Comparison of ENCODE assay signal across 22 cellular contexts in genomic region chr12:8906781-8907180, GRCh38.
"Had no signal": no experiment of that assay in that cellular context is flagged by ENCODE, and none has a peak within 500 bp of the region (broad histone marks: within the 10 kb centered on the region; RNA-seq: fewer than 3 reads in every experiment).

No MANE protein-coding gene starts in this region.

- H3K27ac ChIP-seq: body of pancreas, thyroid gland, vagina had no signal

- H3K4me1 ChIP-seq: body of pancreas, thyroid gland, vagina had no signal

- H3K27ac Mint-ChIP-seq: activated naive CD8-positive, alpha-beta T cell; activated T-cell treated with anti-CD3 and anti-CD28 coated beads, Interleukin-2, amount 50 U/mL, for 72 hours; stimulated activated memory B cell treated with anti-CD40 and anti-IgM and Interleukin-4, amounts not matched to agents 10 μg/mL and 1 μg/mL and 100 μg/mL, for 72 hours had no signal

- H3K27me3 ChIP-seq: body of pancreas, thyroid gland, vagina had no signal

- H3K36me3 ChIP-seq: thyroid gland, vagina had no signal

- H3K36me3 Mint-ChIP-seq: activated naive CD8-positive, alpha-beta T cell had no signal

- ATAC-seq: activated T-cell treated with anti-CD3 and anti-CD28 coated beads, Interleukin-2, amount 50 U/mL, for 72 hours; body of pancreas; left lobe of liver; mucosa of descending colon; naive thymus-derived CD4-positive, alpha-beta T cell; stimulated activated memory B cell treated with anti-CD40 and anti-IgM and Interleukin-4, amounts not matched to agents 10 μg/mL and 1 μg/mL and 100 μg/mL, for 72 hours had no signal

- DNase-seq: activated CD4-positive, alpha-beta T cell treated with anti-CD3 and anti-CD28 coated beads for 48 hours; activated CD8-positive, alpha-beta memory T cell treated with anti-CD3 and anti-CD28 coated beads, Interleukin-2, amount 50 U/mL, for 48 hours; activated gamma-delta T cell treated with Interleukin-2 at 50 U/mL for 16 hours; activated T-cell treated with anti-CD3 and anti-CD28 coated beads, Interleukin-2, amount 50 U/mL, for 72 hours; amniotic stem cell; body of pancreas; cortex of kidney; effector CD4-positive, alpha-beta T cell; foreskin fibroblast; islet precursor cell; mammary epithelial cell; mucosa of descending colon; naive thymus-derived CD4-positive, alpha-beta T cell; posterior cingulate gyrus; retina; stimulated activated CD4-positive, alpha-beta T cell treated with anti-CD3 and anti-CD28 coated beads, Interleukin-2, amount 100 ng/mL, for 48 hours; T-helper 2 cell had no signal

- H3K9me3 Mint-ChIP-seq: activated T-cell treated with anti-CD3 and anti-CD28 coated beads, Interleukin-2, amount 50 U/mL, for 72 hours; naive thymus-derived CD4-positive, alpha-beta T cell had no signal

- H3K9me3 ChIP-seq: body of pancreas, mucosa of descending colon, thyroid gland, vagina had no signal

- H3K27me3 Mint-ChIP-seq: activated naive CD8-positive, alpha-beta T cell; stimulated activated memory B cell treated with anti-CD40 and anti-IgM and Interleukin-4, amounts not matched to agents 10 μg/mL and 1 μg/mL and 100 μg/mL, for 72 hours had no signal

- H3K4me3 ChIP-seq: body of pancreas, mucosa of descending colon, thyroid gland, vagina had no signal

- H3K4me3 Mint-ChIP-seq: activated naive CD8-positive, alpha-beta T cell; activated T-cell treated with anti-CD3 and anti-CD28 coated beads, Interleukin-2, amount 50 U/mL, for 72 hours; naive thymus-derived CD4-positive, alpha-beta T cell; stimulated activated memory B cell treated with anti-CD40 and anti-IgM and Interleukin-4, amounts not matched to agents 10 μg/mL and 1 μg/mL and 100 μg/mL, for 72 hours had no signal
